23 cellular contexts compared by ENCODE assay signal in genomic region chr16:49826515-49826914, GRCh38. TPM values are rescaled to one million over a fixed set of nuclear protein-coding genes. Genes with fewer than 3 reads are reported as not detected.
DNase-seq lines count a peak whose midpoint lies in the region; ATAC-seq and TF ChIP-seq lines count a peak whose summit lies in the region.
"Had no signal": no experiment of that assay in that cellular context is flagged by ENCODE, and none has a peak within 500 bp of the region (broad histone marks: within the 10 kb centered on the region; RNA-seq: fewer than 3 reads in every experiment).

No MANE protein-coding gene starts in this region.

- H3K27me3 Mint-ChIP-seq in activated T-cell treated with anti-CD3 and anti-CD28 coated beads, Interleukin-2, amount 50 U/mL, for 24 hours, result peaks cover 23% of the 10 kb centered on the region

- H3K4me3 Mint-ChIP-seq in activated T-cell treated with anti-CD3 and anti-CD28 coated beads, Interleukin-2, amount 50 U/mL, for 24 hours, result no peak overlapping the region

- H3K4me3 ChIP-seq in BLaER1 treated with 17β-estradiol and CSF1 and Interleukin-3, amounts not matched to agents 10 nM and 100 nM, result no peak overlapping the region
- no peak overlapping the region for H3K4me3 ChIP-seq in lower lobe of right lung
- no peak overlapping the region for H3K4me3 ChIP-seq in subcutaneous abdominal adipose tissue (ENCODE audit: low read depth in 1 of 5, low read length in 5 of 5)
- H3K4me3 ChIP-seq: PC-9 had no signal

- DNase-seq in dermis microvascular lymphatic vessel endothelial cell (ENCODE audit: low read depth in 2 of 2) (peak; percentile 50 to 78), lower lobe of right lung (no peak), NCI-H748 (lab: John Stamatoyannopoulos, UW; ENCODE audit: unreplicated experiment) (no peak)
- no peak for DNase-seq in activated CD4-positive, alpha-beta T cell treated with anti-CD3 and anti-CD28 coated beads for 1 hour
- no peak for DNase-seq in activated T-cell treated with anti-CD3 and anti-CD28 coated beads, Interleukin-2, amount 50 U/mL, for 24 hours
- DNase-seq: BE2C; Caco-2; CD4-positive, alpha-beta memory T cell; DND-41; GOT3; HCEC 1CT; KG1; NCI-H1092 treated with DMSO at 0.1 percent for 48 hours; NCI-H1436 treated with DMSO at 0.1 percent for 48 hours; NCI-H1930; NCI-H69; PC-9; RPMI8226; SIG-M5 had no signal

- peaks cover 8 to 97% (median 88%) of the 10 kb centered on the region in 10 experiments; a peak in 19 of 20 replicates for H3K4me1 ChIP-seq in BLaER1 treated with 17β-estradiol and CSF1 and Interleukin-3, amounts not matched to agents 10 nM and 100 nM
- H3K4me1 ChIP-seq in lower lobe of right lung (peaks cover 57% of the 10 kb centered on the region), subcutaneous abdominal adipose tissue (ENCODE audit: control insufficient read depth in 5 of 5, insufficient read depth in 5 of 5, low read length in 5 of 5) (peaks cover 6 to 58% (median 37%) of the 10 kb centered on the region in 5 donors)
- H3K4me1 ChIP-seq: Caco-2 had no signal

- TF ChIP-seq CTCF in lower lobe of right lung (IDR thresholded peaks at IDR 0.05), result no peak

- no peaks in the 10 kb centered on the region for H3K36me3 Mint-ChIP-seq in activated T-cell treated with anti-CD3 and anti-CD28 coated beads, Interleukin-2, amount 50 U/mL, for 24 hours (ENCODE audit: low read depth)
- H3K36me3 Mint-ChIP-seq: CD4-positive, alpha-beta memory T cell had no signal

- H3K27me3 ChIP-seq in BLaER1 treated with 17β-estradiol and CSF1 and Interleukin-3, amounts not matched to agents 10 nM and 100 nM, result no peaks in the 10 kb centered on the region
- no peaks in the 10 kb centered on the region for H3K27me3 ChIP-seq in lower lobe of right lung (ENCODE audit: low read depth)
- no peaks in the 10 kb centered on the region for H3K27me3 ChIP-seq in subcutaneous abdominal adipose tissue (ENCODE audit: control insufficient read depth in 5 of 5, insufficient read depth in 4 of 5, low read length in 5 of 5)
- H3K27me3 ChIP-seq: BE2C had no signal

- H3K36me3 ChIP-seq in BLaER1 treated with 17β-estradiol and CSF1 and Interleukin-3, amounts not matched to agents 10 nM and 100 nM, result peaks cover 0 to 4% (median 0%) of the 10 kb centered on the region in 11 experiments; a peak in 1 of 22 replicates
- H3K36me3 ChIP-seq in lower lobe of right lung (no peaks in the 10 kb centered on the region), subcutaneous abdominal adipose tissue (ENCODE audit: control insufficient read depth in 5 of 5, insufficient read depth in 5 of 5, low read length in 5 of 5) (no peaks in the 10 kb centered on the region)
- H3K36me3 ChIP-seq: BE2C had no signal

- H3K4me2 ChIP-seq in BLaER1 treated with 17β-estradiol and CSF1 and Interleukin-3, amounts not matched to agents 10 nM and 100 nM, result peak overlapping the region in 9 of 11 experiments; percentile 45 to 74 (median 63); a peak in 18 of 22 replicates
- H3K4me2 ChIP-seq: PC-9 had no signal

- peaks cover 0 to 5% (median 0%) of the 10 kb centered on the region in 11 experiments; a peak in 1 of 22 replicates for H4K20me1 ChIP-seq in BLaER1 treated with 17β-estradiol and CSF1 and Interleukin-3, amounts not matched to agents 10 nM and 100 nM

- H3K27ac Mint-ChIP-seq in activated T-cell treated with anti-CD3 and anti-CD28 coated beads, Interleukin-2, amount 50 U/mL, for 24 hours, result no peak overlapping the region
- H3K27ac Mint-ChIP-seq: CD4-positive, alpha-beta memory T cell had no signal

- no peaks in the 10 kb centered on the region for H3K9me3 Mint-ChIP-seq in activated T-cell treated with anti-CD3 and anti-CD28 coated beads, Interleukin-2, amount 50 U/mL, for 24 hours
- H3K9me3 Mint-ChIP-seq: CD4-positive, alpha-beta memory T cell had no signal

- intact Hi-C loops in lower lobe of right lung (cut with DNase I), result no loop called here

- H3K9ac ChIP-seq in BLaER1 treated with 17β-estradiol and CSF1 and Interleukin-3, amounts not matched to agents 10 nM and 100 nM, result peak overlapping the region in 2 of 11 experiments; percentile 11 to 12; a peak in 1 of 22 replicates
- H3K9ac ChIP-seq in subcutaneous abdominal adipose tissue (ENCODE audit: low read length in 5 of 5), result no peak overlapping the region

- H3K27ac ChIP-seq in BLaER1 treated with 17β-estradiol and CSF1 and Interleukin-3, amounts not matched to agents 10 nM and 100 nM, result peak overlapping the region in 8 of 11 experiments; percentile 5 to 47 (median 32); a peak in 8 of 22 replicates
- H3K27ac ChIP-seq in lower lobe of right lung (peak overlapping the region; percentile 60), subcutaneous abdominal adipose tissue (ENCODE audit: low read depth, low read length) (peak overlapping the region; percentile 55)
- H3K27ac ChIP-seq: PC-9 had no signal

- H3K9me3 ChIP-seq in BLaER1 treated with 17β-estradiol and CSF1 and Interleukin-3, amounts not matched to agents 10 nM and 100 nM (replicated peaks in 1 of 11), result no peaks in the 10 kb centered on the region
- H3K9me3 ChIP-seq in lower lobe of right lung (no peaks in the 10 kb centered on the region), subcutaneous abdominal adipose tissue (ENCODE audit: control insufficient read depth in 5 of 5, low read length in 5 of 5) (peaks cover 0 to 2% (median 0%) of the 10 kb centered on the region in 5 donors)
- H3K9me3 ChIP-seq: BE2C, Caco-2 had no signal

- ATAC-seq in lower lobe of right lung, result no peak

- no peaks in the 10 kb centered on the region for H3K4me1 Mint-ChIP-seq in activated T-cell treated with anti-CD3 and anti-CD28 coated beads, Interleukin-2, amount 50 U/mL, for 24 hours (ENCODE audit: low read depth)
- H3K4me1 Mint-ChIP-seq: CD4-positive, alpha-beta memory T cell had no signal

RNA-seq across cellular contexts. Expression of gene ZNF423, which starts 29.4 kb away (rescaled TPM):
- 3.9 and 7.7 TPM in 2 replicates for total RNA-seq in dermis microvascular lymphatic vessel endothelial cell
- 10.7 TPM for total RNA-seq in lower lobe of right lung
- total RNA-seq: CD4-positive, alpha-beta memory T cell; HT1080; NCI-H460; PC-9 had no signal

Comparison
In these comparisons a context has a peak if more than half of its experiments do, and no peak if none do; other contexts are left out.
1. DNase-seq: peak in dermis microvascular lymphatic vessel endothelial cell (2 of 2); none in lower lobe of right lung (single experiment), NCI-H748 (single experiment), activated CD4-positive, alpha-beta T cell treated with anti-CD3 and anti-CD28 coated beads for 1 hour (single experiment) and activated T-cell treated with anti-CD3 and anti-CD28 coated beads, Interleukin-2, amount 50 U/mL, for 24 hours (single experiment).
2. Peak in every context shown above with its lines, with median percentiles within 50 percentile points of each other: H3K27ac ChIP-seq.